ENCODE assay signal across 13 cellular contexts in genomic region chr6:134495893-134496253, GRCh38.
"Had no signal": no experiment of that assay in that cellular context is flagged by ENCODE, and none has a peak within 500 bp of the region (broad histone marks: within the 10 kb centered on the region; RNA-seq: fewer than 3 reads in every experiment).

No MANE protein-coding gene starts in this region.

- H3K9me3 ChIP-seq: esophagus muscularis mucosa, neutrophil, testis, uterus had no signal

- H3K4me1 ChIP-seq: testis, uterus had no signal

- ATAC-seq: effector memory CD8-positive, alpha-beta T cell; naive thymus-derived CD4-positive, alpha-beta T cell; stimulated activated naive CD8-positive, alpha-beta T cell treated with anti-CD3 and anti-CD28 coated beads, Interleukin-15, amount 100 ng/mL, for 72 hours had no signal

- DNase-seq: activated CD4-positive, alpha-beta T cell treated with anti-CD3 and anti-CD28 coated beads, Interleukin-2, amount 50 U/mL, for 1 hour; activated naive CD4-positive, alpha-beta T cell treated with anti-CD3 and anti-CD28 coated beads, Interleukin-2, amount 10 ng/mL, durations not matched to agents 7 days and 5 days; activated T-cell treated with anti-CD3 and anti-CD28 coated beads for 4 hours; effector memory CD8-positive, alpha-beta T cell; naive thymus-derived CD4-positive, alpha-beta T cell; stimulated activated CD4-positive, alpha-beta T cell treated with anti-CD3 and anti-CD28 coated beads, Interleukin-4, amount 100 ng/mL, for 1 hour; stimulated activated CD8-positive, alpha-beta memory T cell treated with anti-CD3 and anti-CD28 coated beads, Interleukin-4, amount 100 ng/mL, for 48 hours; stimulated activated naive CD8-positive, alpha-beta T cell treated with anti-CD3 and anti-CD28 coated beads, Interleukin-15, amount 100 ng/mL, for 72 hours; T-helper 2 cell; testis; uterus had no signal

- H3K27me3 ChIP-seq: esophagus muscularis mucosa, neutrophil, testis, uterus had no signal

- H3K4me3 ChIP-seq: esophagus muscularis mucosa, testis, uterus had no signal

- H3K27ac ChIP-seq: esophagus muscularis mucosa, neutrophil, testis, uterus had no signal

- H3K36me3 ChIP-seq: esophagus muscularis mucosa, neutrophil, uterus had no signal
